15 cellular contexts compared by ENCODE assay signal in the genomic region with DNA sequence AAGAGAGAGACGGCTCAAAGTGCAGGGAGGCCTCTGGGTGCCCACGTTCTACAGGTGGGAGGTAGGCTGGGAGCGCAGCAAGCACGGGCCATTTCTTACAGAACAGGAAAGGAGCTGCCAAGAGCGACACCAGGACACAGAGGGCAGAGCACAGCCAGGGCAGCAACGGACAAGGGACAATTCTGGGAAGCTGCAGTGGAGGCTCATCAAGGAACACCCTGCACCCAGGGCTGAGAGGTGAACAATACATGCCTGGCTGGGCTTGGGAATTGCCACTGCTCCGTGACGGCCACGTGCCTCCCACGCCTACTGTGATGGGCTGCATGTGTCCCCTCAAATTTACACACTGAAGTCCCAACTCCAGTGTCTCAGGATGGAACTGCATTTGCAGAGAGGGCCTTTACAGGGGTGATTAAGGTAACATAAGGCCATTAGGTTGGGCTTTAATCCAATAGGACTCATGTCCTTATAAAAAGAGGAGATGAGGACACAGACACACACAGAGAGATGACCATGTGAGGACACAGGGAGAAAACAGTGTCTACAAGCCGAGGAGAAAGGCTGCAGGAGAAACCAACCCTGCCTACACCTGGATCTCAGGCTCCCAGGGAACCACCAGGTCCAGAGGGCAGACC. TPM values are rescaled to one million over a fixed set of nuclear protein-coding genes. Genes with fewer than 3 reads are reported as not detected.
DNase-seq lines count a peak whose midpoint lies in the region; ATAC-seq and TF ChIP-seq lines count a peak whose summit lies in the region.
"Had no signal": no experiment of that assay in that cellular context is flagged by ENCODE, and none has a peak within 500 bp of the region (broad histone marks: within the 10 kb centered on the region; RNA-seq: fewer than 3 reads in every experiment).

No MANE protein-coding gene starts in this region.

- H3K9me3 ChIP-seq in aorta (ENCODE audit: control insufficient read depth, low read length), result no peaks in the 10 kb centered on the region
- H3K9me3 ChIP-seq: SK-N-SH had no signal

- no peaks in the 10 kb centered on the region for H3K27me3 ChIP-seq in aorta (ENCODE audit: control insufficient read depth in 1 of 2, insufficient read depth in 2 of 2, low read length in 1 of 2)

- TF ChIP-seq CTCF in progenitor cell of endocrine pancreas (IDR thresholded peaks at IDR 0.05; ENCODE audit: unreplicated experiment), result no peak

- no peak overlapping the region for H3K27ac ChIP-seq in aorta (ENCODE audit: low read depth in 1 of 2, low read length in 2 of 2)

- H3K27ac Mint-ChIP-seq in progenitor cell of endocrine pancreas, result no peak overlapping the region
- H3K27ac Mint-ChIP-seq in effector memory CD8-positive, alpha-beta T cell, result peak overlapping the region in 1 of 2 donors; percentile 28
- H3K27ac Mint-ChIP-seq: activated T-cell treated with anti-CD3 and anti-CD28 coated beads, Interleukin-2, amount 50 U/mL, for 24 hours; nephron had no signal

- H3K4me1 Mint-ChIP-seq in progenitor cell of endocrine pancreas (ENCODE audit: low read depth), result peaks cover 39% of the 10 kb centered on the region
- H3K4me1 Mint-ChIP-seq in effector memory CD8-positive, alpha-beta T cell (ENCODE audit: low read depth in 2 of 2), result peaks cover 2 to 9% of the 10 kb centered on the region in 2 donors

- peak; percentile 76 for DNase-seq in Right ventricle myocardium inferior (ENCODE audit: missing footprints)
- DNase-seq in cardiac septum (ENCODE audit: low spot score), result no peak
- DNase-seq in left cardiac atrium, result peak; percentile 63
- DNase-seq in progenitor cell of endocrine pancreas (ENCODE audit: low spot score, unreplicated experiment), result no peak
- no peak for DNase-seq in aorta
- no peak for DNase-seq in effector memory CD8-positive, alpha-beta T cell
- DNase-seq in AG08395 (ENCODE audit: low spot score), result no peak
- DNase-seq in SHP77 (lab: John Stamatoyannopoulos, UW), result no peak
- DNase-seq: activated CD4-positive, CD25-positive, alpha-beta regulatory T cell; activated T-cell treated with anti-CD3 and anti-CD28 coated beads, Interleukin-2, amount 50 U/mL, for 24 hours; effector memory CD4-positive, alpha-beta T cell; SK-N-SH had no signal

- peaks cover 0 to 2% of the 10 kb centered on the region in 2 donors for H3K36me3 ChIP-seq in aorta (ENCODE audit: control insufficient read depth in 1 of 2, insufficient read depth in 2 of 2, low read length in 1 of 2)

- intact Hi-C loops in Right ventricle myocardium inferior (cut with DNase I), result no loop called here
- intact Hi-C loops in cardiac septum (cut with DNase I), result no loop called here
- intact Hi-C loops in left cardiac atrium (cut with DNase I), result no loop called here
- intact Hi-C loops in aorta (cut with DNase I), result no loop called here

- no peaks in the 10 kb centered on the region for H3K27me3 Mint-ChIP-seq in progenitor cell of endocrine pancreas
- H3K27me3 Mint-ChIP-seq in effector memory CD8-positive, alpha-beta T cell, result no peaks in the 10 kb centered on the region
- H3K27me3 Mint-ChIP-seq: activated T-cell treated with anti-CD3 and anti-CD28 coated beads, Interleukin-2, amount 50 U/mL, for 24 hours had no signal

- WGBS in aorta, 2 donors, result 83 to 90% methylated on average over 11 of the region's 11 CpGs

- ATAC-seq in Right ventricle myocardium inferior (peak; percentile 89), left cardiac atrium (peak; percentile 62 to 78), aorta (ENCODE audit: low FRiP score) (peak; percentile 5)
- no peak for ATAC-seq in effector memory CD8-positive, alpha-beta T cell (replicated peaks)
- ATAC-seq: HCT116 had no signal

- H3K4me3 Mint-ChIP-seq in progenitor cell of endocrine pancreas (ENCODE audit: low read depth), result peak overlapping the region; percentile 14
- no peak overlapping the region for H3K4me3 Mint-ChIP-seq in effector memory CD8-positive, alpha-beta T cell
- H3K4me3 Mint-ChIP-seq: activated T-cell treated with anti-CD3 and anti-CD28 coated beads, Interleukin-2, amount 50 U/mL, for 24 hours; nephron had no signal

- H3K9me3 Mint-ChIP-seq in progenitor cell of endocrine pancreas (ENCODE audit: low read depth), result no peaks in the 10 kb centered on the region
- H3K9me3 Mint-ChIP-seq in effector memory CD8-positive, alpha-beta T cell, result no peaks in the 10 kb centered on the region
- H3K9me3 Mint-ChIP-seq: activated T-cell treated with anti-CD3 and anti-CD28 coated beads, Interleukin-2, amount 50 U/mL, for 24 hours; nephron had no signal

- no peaks in the 10 kb centered on the region for H3K4me1 ChIP-seq in aorta (ENCODE audit: control insufficient read depth in 1 of 2, insufficient read depth in 2 of 2, low read length in 2 of 2)

- H3K4me3 ChIP-seq in aorta (ENCODE audit: low read length in 2 of 2), result no peak overlapping the region
- H3K4me3 ChIP-seq: skin epidermis had no signal

- peaks cover 28% of the 10 kb centered on the region for H3K36me3 Mint-ChIP-seq in progenitor cell of endocrine pancreas (ENCODE audit: insufficient read depth)
- H3K36me3 Mint-ChIP-seq in effector memory CD8-positive, alpha-beta T cell (ENCODE audit: insufficient read depth), result peaks cover 12% of the 10 kb centered on the region

RNA-seq across cellular contexts. Expression of gene SERPINB6, which starts 13.6 kb away (rescaled TPM):
- total RNA-seq in Right ventricle myocardium inferior, result 275 TPM
- 171 TPM for total RNA-seq in cardiac septum
- total RNA-seq in left cardiac atrium, result 100 to 1,000 TPM; 218 to 225 TPM
- 220 and 226 TPM in 2 replicates for total RNA-seq in progenitor cell of endocrine pancreas
- total RNA-seq in aorta, result 100 to 1,000 TPM; 111 to 132 TPM
- polyA plus RNA-seq in aorta, result 100 to 1,000 TPM; 174 to 243 TPM

RNA-seq across cellular contexts. Expression of gene NQO2, which starts 41.9 kb away (rescaled TPM):
- total RNA-seq in Right ventricle myocardium inferior, result 57.5 TPM
- 37.9 TPM for total RNA-seq in cardiac septum
- 10 to 100 TPM; 46.2 to 53.8 TPM for total RNA-seq in left cardiac atrium
- total RNA-seq in progenitor cell of endocrine pancreas, result 41.3 and 45.8 TPM in 2 replicates
- total RNA-seq in aorta, result 10 to 100 TPM; 23.2 to 40.3 TPM
- 10 to 100 TPM; 58.6 to 58.9 TPM for polyA plus RNA-seq in aorta

RNA-seq across cellular contexts. Expression of gene SERPINB9, which starts 54.7 kb away (rescaled TPM):
- 3.2 TPM for total RNA-seq in Right ventricle myocardium inferior
- 5.3 TPM for total RNA-seq in cardiac septum
- total RNA-seq in left cardiac atrium, result 10 to 100 TPM in 1 of 2 donors, 1 to 10 TPM in 1; 3.8 to 14.4 TPM
- 6.5 and 7.6 TPM in 2 replicates for total RNA-seq in progenitor cell of endocrine pancreas
- 10 to 100 TPM; 11.5 to 14.5 TPM for total RNA-seq in aorta
- polyA plus RNA-seq in aorta, result 1 to 10 TPM; 4.9 to 5.4 TPM

Comparison
In these comparisons a context has a peak if more than half of its experiments do, and no peak if none do; other contexts are left out.
1. DNase-seq: peak in Right ventricle myocardium inferior (single experiment) and left cardiac atrium (single experiment); none in cardiac septum (single experiment), progenitor cell of endocrine pancreas (single experiment), aorta (0 of 2), effector memory CD8-positive, alpha-beta T cell (0 of 3), AG08395 (single experiment) and SHP77 (0 of 2).